ENCODE assay signal across 14 cellular contexts in genomic region chr12:93879476-93880376, GRCh38.
DNase-seq lines count a peak whose midpoint lies in the region; ATAC-seq and TF ChIP-seq lines count a peak whose summit lies in the region.
"Had no signal": no experiment of that assay in that cellular context is flagged by ENCODE, and none has a peak within 500 bp of the region (broad histone marks: within the 10 kb centered on the region; RNA-seq: fewer than 3 reads in every experiment).

No MANE protein-coding gene starts in this region.

- peak overlapping the region; percentile 45 for H3K4me2 ChIP-seq in GM23248 (ENCODE audit: unreplicated experiment)
- H3K4me2 ChIP-seq: BLaER1 had no signal

- no peaks in the 10 kb centered on the region for H3K27me3 Mint-ChIP-seq in activated T-helper 17 cell treated with anti-CD3 and anti-CD28 coated beads, Interleukin-2, amount 50 U/mL, for 72 hours
- H3K27me3 Mint-ChIP-seq in activated T-cell treated with anti-CD3 and anti-CD28 coated beads, Interleukin-2, amount 50 U/mL, for 4 hours (ENCODE audit: low read depth) = no peaks in the 10 kb centered on the region
- H3K27me3 Mint-ChIP-seq in activated T-cell treated with anti-CD3 and anti-CD28 coated beads, Interleukin-2, amount 50 U/mL, for 24 hours = no peaks in the 10 kb centered on the region

- no peaks in the 10 kb centered on the region for H3K27me3 ChIP-seq in GM23248 (replicated peaks; ENCODE audit: insufficient read depth)
- no peaks in the 10 kb centered on the region for H3K27me3 ChIP-seq in right atrium auricular region
- H3K27me3 ChIP-seq: BLaER1, tibial artery had no signal

- peak overlapping the region; percentile 29; the same call in 1 of the 2 replicates for H2AFZ ChIP-seq in GM23248

- no peaks in the 10 kb centered on the region for H3K79me2 ChIP-seq in GM23248 (ENCODE audit: insufficient read depth)

- peaks cover 13% of the 10 kb centered on the region for H3K9me3 Mint-ChIP-seq in activated T-helper 17 cell treated with anti-CD3 and anti-CD28 coated beads, Interleukin-2, amount 50 U/mL, for 72 hours
- peaks cover 24% of the 10 kb centered on the region for H3K9me3 Mint-ChIP-seq in activated T-cell treated with anti-CD3 and anti-CD28 coated beads, Interleukin-2, amount 50 U/mL, for 4 hours
- H3K9me3 Mint-ChIP-seq in activated T-cell treated with anti-CD3 and anti-CD28 coated beads, Interleukin-2, amount 50 U/mL, for 24 hours = peaks cover 22% of the 10 kb centered on the region

- 91 to 93% methylated on average over 6 of the region's 6 CpGs for WGBS in GM23248 (ENCODE audit: low coverage in 1 of 2, low lambda C conversion rate in 2 of 2, missing lambda C conversion rate in 2 of 2), 2 experiments

- no peak overlapping the region for H3K4me3 Mint-ChIP-seq in activated T-helper 17 cell treated with anti-CD3 and anti-CD28 coated beads, Interleukin-2, amount 50 U/mL, for 72 hours
- H3K4me3 Mint-ChIP-seq in activated T-cell treated with anti-CD3 and anti-CD28 coated beads, Interleukin-2, amount 50 U/mL, for 4 hours = no peak overlapping the region
- no peak overlapping the region for H3K4me3 Mint-ChIP-seq in activated T-cell treated with anti-CD3 and anti-CD28 coated beads, Interleukin-2, amount 50 U/mL, for 24 hours
- H3K4me3 Mint-ChIP-seq: endodermal cell had no signal

- no peak for ATAC-seq in activated T-helper 17 cell treated with anti-CD3 and anti-CD28 coated beads, Interleukin-2, amount 50 U/mL, for 72 hours (replicated peaks)
- no peak for ATAC-seq in activated T-cell treated with anti-CD3 and anti-CD28 coated beads, Interleukin-2, amount 50 U/mL, for 4 hours
- no peak for ATAC-seq in GM21367 (IDR thresholded peaks at IDR 0.05; ENCODE audit: unreplicated experiment)

- no peaks in the 10 kb centered on the region for H3K36me3 ChIP-seq in GM23248 (ENCODE audit: low read depth)
- no peaks in the 10 kb centered on the region for H3K36me3 ChIP-seq in right atrium auricular region
- H3K36me3 ChIP-seq: BLaER1, tibial artery had no signal

- H3K4me1 ChIP-seq in GM23248 (ENCODE audit: insufficient read depth) (peaks cover 46% of the 10 kb centered on the region), right atrium auricular region (peaks cover 0 to 22% of the 10 kb centered on the region in 2 donors)
- H3K4me1 ChIP-seq: BLaER1, tibial artery had no signal

- peak overlapping the region; percentile 75 for H3K27ac Mint-ChIP-seq in activated T-helper 17 cell treated with anti-CD3 and anti-CD28 coated beads, Interleukin-2, amount 50 U/mL, for 72 hours
- H3K27ac Mint-ChIP-seq in activated T-cell treated with anti-CD3 and anti-CD28 coated beads, Interleukin-2, amount 50 U/mL, for 24 hours = no peak overlapping the region
- H3K27ac Mint-ChIP-seq: endodermal cell had no signal

- H3K9me3 ChIP-seq in GM23248 (ENCODE audit: low read depth) = peaks cover 7% of the 10 kb centered on the region
- peaks cover 0 to 23% of the 10 kb centered on the region in 2 donors for H3K9me3 ChIP-seq in right atrium auricular region

- H3K4me3 ChIP-seq in GM23248 (no peak overlapping the region), right atrium auricular region (no peak overlapping the region)
- H3K4me3 ChIP-seq: BLaER1, tibial artery had no signal

- H3K9ac ChIP-seq in GM23248 = no peak overlapping the region
- H3K9ac ChIP-seq: BLaER1 had no signal

- H3K36me3 Mint-ChIP-seq in activated T-helper 17 cell treated with anti-CD3 and anti-CD28 coated beads, Interleukin-2, amount 50 U/mL, for 72 hours (ENCODE audit: low read depth) = no peaks in the 10 kb centered on the region
- H3K36me3 Mint-ChIP-seq in activated T-cell treated with anti-CD3 and anti-CD28 coated beads, Interleukin-2, amount 50 U/mL, for 4 hours (ENCODE audit: insufficient read depth) = peaks cover 6% of the 10 kb centered on the region
- H3K36me3 Mint-ChIP-seq in activated T-cell treated with anti-CD3 and anti-CD28 coated beads, Interleukin-2, amount 50 U/mL, for 24 hours (ENCODE audit: low read depth) = peaks cover 6% of the 10 kb centered on the region

- in situ Hi-C loops in GM23248 (cut with MboI) = no loop called here
- in situ Hi-C loops in GM13976 (cut with MboI; ENCODE audit: low sequenced_read_pairs, unreplicated experiment) = no loop called here

- no peak for TF ChIP-seq CTCF in right atrium auricular region (IDR thresholded peaks at IDR 0.05)
- no peak for TF ChIP-seq CTCF in GM13976 (IDR thresholded peaks at IDR 0.05; ENCODE audit: borderline replicate concordance, control extremely low read depth, extremely low read depth, insufficient read depth, missing control alignments)

- peak; percentile 49 for DNase-seq in A172 (ENCODE audit: low spot score)
- peak; percentile 78 for DNase-seq in GM23248
- peak; percentile 38 for DNase-seq in right atrium auricular region (ENCODE audit: low spot score)
- DNase-seq in activated T-cell treated with anti-CD3 and anti-CD28 coated beads, Interleukin-2, amount 50 U/mL, for 4 hours = no peak
- no peak for DNase-seq in activated T-cell treated with anti-CD3 and anti-CD28 coated beads, Interleukin-2, amount 50 U/mL, for 24 hours
- DNase-seq in GM13976 (ENCODE audit: low spot score) = no peak
- DNase-seq: activated CD4-positive, CD25-positive, alpha-beta regulatory T cell; activated naive CD4-positive, alpha-beta T cell treated with anti-CD3 and anti-CD28 coated beads, Interleukin-2, amount 50 U/mL, for 16 hours; endodermal cell; NCI-H187 treated with DMSO at 0.1 percent for 48 hours; tibial artery had no signal

- H3K9me2 ChIP-seq in GM23248 (ENCODE audit: insufficient read depth) = no peaks in the 10 kb centered on the region

- H3K27ac ChIP-seq in GM23248 (peak overlapping the region; percentile 27; the same call in 1 of the 2 replicates), right atrium auricular region (no peak overlapping the region)
- H3K27ac ChIP-seq: BLaER1, tibial artery had no signal

- no peaks in the 10 kb centered on the region for H4K20me1 ChIP-seq in GM23248 (ENCODE audit: insufficient read depth)
- H4K20me1 ChIP-seq: BLaER1 had no signal

- H3F3A ChIP-seq in GM23248 (ENCODE audit: insufficient read depth) = peaks cover 36% of the 10 kb centered on the region

- H3K4me1 Mint-ChIP-seq in activated T-helper 17 cell treated with anti-CD3 and anti-CD28 coated beads, Interleukin-2, amount 50 U/mL, for 72 hours = peaks cover 12% of the 10 kb centered on the region
- peaks cover 14% of the 10 kb centered on the region for H3K4me1 Mint-ChIP-seq in activated T-cell treated with anti-CD3 and anti-CD28 coated beads, Interleukin-2, amount 50 U/mL, for 4 hours (ENCODE audit: low read depth)
- H3K4me1 Mint-ChIP-seq in activated T-cell treated with anti-CD3 and anti-CD28 coated beads, Interleukin-2, amount 50 U/mL, for 24 hours (ENCODE audit: low read depth) = peaks cover 10% of the 10 kb centered on the region

Comparison
In these comparisons a context has a peak if more than half of its experiments do, and no peak if none do; other contexts are left out.
1. DNase-seq: peak in A172 (single experiment), GM23248 (single experiment) and right atrium auricular region (single experiment); none in activated T-cell treated with anti-CD3 and anti-CD28 coated beads, Interleukin-2, amount 50 U/mL, for 4 hours (single experiment), activated T-cell treated with anti-CD3 and anti-CD28 coated beads, Interleukin-2, amount 50 U/mL, for 24 hours (single experiment) and GM13976 (single experiment).